In genomic region chr16:26957283-26957859, GRCh38 we compare ENCODE assay signal across 9 cellular contexts.
"Had no signal": no experiment of that assay in that cellular context is flagged by ENCODE, and none has a peak within 500 bp of the region (broad histone marks: within the 10 kb centered on the region; RNA-seq: fewer than 3 reads in every experiment).

No MANE protein-coding gene starts in this region.

- H3K4me1 Mint-ChIP-seq: GM23338, H9 had no signal

- H3K4me2 ChIP-seq: GM23338, KMS-11 had no signal

- DNase-seq: H9, HCEC 1CT, IMR-90, KBM-7 had no signal

- H3K4me3 Mint-ChIP-seq: GM23338, H9 had no signal

- FAIRE-seq: H1, H54, HTR-8/SVneo had no signal

- H3K27ac ChIP-seq: KMS-11 had no signal

- H3K27ac Mint-ChIP-seq: GM23338, H9 had no signal

- H2AFZ ChIP-seq: GM23338 had no signal

- ATAC-seq: GM23338 had no signal

- H3K9me3 Mint-ChIP-seq: H9 had no signal

- H3K9ac ChIP-seq: KMS-11 had no signal

- H3K4me3 ChIP-seq: GM23338 had no signal
